Comparison of ENCODE assay signal across 8 cellular contexts in the genomic region with DNA sequence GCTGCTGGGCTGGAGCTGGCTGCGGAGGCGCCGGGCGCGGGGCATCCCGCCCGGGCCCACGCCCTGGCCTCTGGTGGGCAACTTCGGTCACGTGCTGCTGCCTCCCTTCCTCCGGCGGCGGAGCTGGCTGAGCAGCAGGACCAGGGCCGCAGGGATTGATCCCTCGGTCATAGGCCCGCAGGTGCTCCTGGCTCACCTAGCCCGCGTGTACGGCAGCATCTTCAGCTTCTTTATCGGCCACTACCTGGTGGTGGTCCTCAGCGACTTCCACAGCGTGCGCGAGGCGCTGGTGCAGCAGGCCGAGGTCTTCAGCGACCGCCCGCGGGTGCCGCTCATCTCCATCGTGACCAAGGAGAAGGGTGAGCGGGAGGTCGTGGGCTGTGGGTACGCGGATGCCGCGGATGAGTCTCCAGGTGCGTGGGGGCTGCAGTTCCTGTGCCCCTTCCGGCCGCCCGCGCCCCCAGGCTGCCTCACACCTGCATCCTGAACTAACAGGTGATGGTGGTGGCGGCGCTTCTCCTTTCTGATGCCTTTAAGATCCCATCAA. TPM values are rescaled to one million over a fixed set of nuclear protein-coding genes. Genes with fewer than 3 reads are reported as not detected.
A peak's percentile ranks its signal among the peaks of the same experiment; 100 is the strongest.
DNase-seq lines count a peak whose midpoint lies in the region; ATAC-seq, FAIRE-seq and TF ChIP-seq lines count a peak whose summit lies in the region.

No MANE protein-coding gene starts in this region.

- H3K36me3 ChIP-seq in A673 (ENCODE audit: insufficient read depth, low read length, poor library complexity, severe bottlenecking), result no peaks in the 10 kb centered on the region
- H3K36me3 ChIP-seq in MM.1S (replicated peaks; ENCODE audit: insufficient read depth, low read length), result no peaks in the 10 kb centered on the region
- H3K36me3 ChIP-seq in iPS DF 6.9 (ENCODE audit: control insufficient read depth, insufficient read depth, low read length), result no peaks in the 10 kb centered on the region
- H3K36me3 ChIP-seq in small intestine (ENCODE audit: control insufficient read depth in 2 of 2, insufficient read depth in 2 of 2, low read length in 2 of 2), result no peaks in the 10 kb centered on the region

- H3K9me2 ChIP-seq in MM.1S (replicated peaks; ENCODE audit: insufficient read depth, low read length), result no peaks in the 10 kb centered on the region

- H3K4me3 Mint-ChIP-seq in activated naive CD4-positive, alpha-beta T cell treated with anti-CD3 and anti-CD28 coated beads, Interleukin-2, amount 10 ng/mL, durations not matched to agents 7 days and 5 days, result peak overlapping the region; percentile 79

- H3K27ac Mint-ChIP-seq in activated naive CD4-positive, alpha-beta T cell treated with anti-CD3 and anti-CD28 coated beads, Interleukin-2, amount 10 ng/mL, durations not matched to agents 7 days and 5 days, result peak overlapping the region; percentile 34

- ATAC-seq in GM19463 (IDR thresholded peaks at IDR 0.05; ENCODE audit: unreplicated experiment), result peak; percentile 17

- H3F3A ChIP-seq in MM.1S (ENCODE audit: insufficient read depth, low read length), result peaks cover 8% of the 10 kb centered on the region

- peaks cover 3% of the 10 kb centered on the region for H3K36me3 Mint-ChIP-seq in activated naive CD4-positive, alpha-beta T cell treated with anti-CD3 and anti-CD28 coated beads, Interleukin-2, amount 10 ng/mL, durations not matched to agents 7 days and 5 days

- FAIRE-seq in small intestine (lab: Jason Lieb, UNC), result no peak

- H3K27me3 Mint-ChIP-seq in activated naive CD4-positive, alpha-beta T cell treated with anti-CD3 and anti-CD28 coated beads, Interleukin-2, amount 10 ng/mL, durations not matched to agents 7 days and 5 days, result peaks cover 14% of the 10 kb centered on the region

- POLR2A ChIA-PET in A673 (lab: Charles Lee; ENCODE audit: low non-redundant PET), result no interaction called here

- H3K4me3 ChIP-seq in A673 (ENCODE audit: low read depth, low read length, poor library complexity, severe bottlenecking) (peak overlapping the region; percentile 68), MM.1S (ENCODE audit: low read length) (peak overlapping the region; percentile 81), iPS DF 6.9 (ENCODE audit: low read length) (peak overlapping the region; percentile 42; the same call in 1 of the 2 replicates), small intestine (ENCODE audit: low read depth in 1 of 2, low read length in 2 of 2) (peak overlapping the region; percentile 67 to 85)

- H3K9ac ChIP-seq in MM.1S (ENCODE audit: low read length), result peak overlapping the region; percentile 69

- TF ChIP-seq CTCF in A673 (conservative IDR thresholded peaks at IDR 0.05; ENCODE audit: low read depth, low read length) (no peak), MM.1S (IDR thresholded peaks at IDR 0.05; ENCODE audit: low read length) (no peak)

- H3K4me1 ChIP-seq in A673 (ENCODE audit: insufficient read depth, low read length, poor library complexity, severe bottlenecking), result peaks cover 6% of the 10 kb centered on the region
- peaks cover 13% of the 10 kb centered on the region; the same call in 1 of the 2 replicates for H3K4me1 ChIP-seq in MM.1S (ENCODE audit: low read length)
- 0 out of 2 replicates have a peak, but pooled peaks cover 1% of the 10 kb centered on the region for H3K4me1 ChIP-seq in iPS DF 6.9 (ENCODE audit: control insufficient read depth, insufficient read depth, low read length)
- peaks cover 0 to 2% of the 10 kb centered on the region in 2 donors for H3K4me1 ChIP-seq in small intestine (ENCODE audit: control insufficient read depth in 2 of 2, insufficient read depth in 1 of 2, low read depth in 1 of 2, low read length in 1 of 2)

- H3K9me3 Mint-ChIP-seq in activated naive CD4-positive, alpha-beta T cell treated with anti-CD3 and anti-CD28 coated beads, Interleukin-2, amount 10 ng/mL, durations not matched to agents 7 days and 5 days, result no peaks in the 10 kb centered on the region

- DNase-seq in A673 (ENCODE audit: low spot score) (no peak), MM.1S (peak; percentile 21), iPS DF 6.9 (ENCODE audit: low read depth, low spot score) (no peak), small intestine (peak; percentile 6), NCI-H446 treated with DMSO at 0.1 percent for 48 hours (lab: John Stamatoyannopoulos, UW) (no peak), T1000 (lab: John Stamatoyannopoulos, UW) (no peak)
- DNase-seq in activated naive CD4-positive, alpha-beta T cell treated with anti-CD3 and anti-CD28 coated beads, Interleukin-2, amount 10 ng/mL, durations not matched to agents 7 days and 5 days, result peak; percentile 55

- peaks cover 13% of the 10 kb centered on the region for H3K79me2 ChIP-seq in MM.1S (ENCODE audit: low read length)

- no peaks in the 10 kb centered on the region for H3K9me3 ChIP-seq in A673 (ENCODE audit: low read depth, low read length, poor library complexity, severe bottlenecking)
- H3K9me3 ChIP-seq in MM.1S (replicated peaks; ENCODE audit: insufficient read depth, low read length), result no peaks in the 10 kb centered on the region
- no peaks in the 10 kb centered on the region for H3K9me3 ChIP-seq in iPS DF 6.9 (ENCODE audit: control insufficient read depth, insufficient read depth, low read length)
- no peaks in the 10 kb centered on the region for H3K9me3 ChIP-seq in small intestine (ENCODE audit: control insufficient read depth, low read depth)

- intact Hi-C loops in A673 (cut with micrococcal nuclease; ENCODE audit: unreplicated experiment), result no loop called here

- H3K4me1 Mint-ChIP-seq in activated naive CD4-positive, alpha-beta T cell treated with anti-CD3 and anti-CD28 coated beads, Interleukin-2, amount 10 ng/mL, durations not matched to agents 7 days and 5 days, result peaks cover 24% of the 10 kb centered on the region

- H3K4me2 ChIP-seq in MM.1S (ENCODE audit: low read depth, low read length), result peak overlapping the region; percentile 97

- peak overlapping the region; percentile 93 for H2AFZ ChIP-seq in MM.1S (ENCODE audit: low read length)

- no peak overlapping the region for H3K27ac ChIP-seq in A673 (ENCODE audit: low read depth, low read length, poor library complexity, severe bottlenecking)
- peak overlapping the region; percentile 21; the same call in 1 of the 2 replicates for H3K27ac ChIP-seq in MM.1S (ENCODE audit: low read length)
- no peak overlapping the region for H3K27ac ChIP-seq in iPS DF 6.9 (ENCODE audit: low read length)
- H3K27ac ChIP-seq in small intestine (ENCODE audit: low read depth in 1 of 2, low read length in 1 of 2), result peak overlapping the region; percentile 16 to 69

- no peaks in the 10 kb centered on the region for H4K20me1 ChIP-seq in MM.1S (ENCODE audit: insufficient read depth, low read length)

- CTCF ChIA-PET in A673 (lab: Charles Lee), result no interaction called here
- CTCF ChIA-PET in activated naive CD4-positive, alpha-beta T cell treated with anti-CD3 and anti-CD28 coated beads, Interleukin-2, amount 10 ng/mL, durations not matched to agents 7 days and 5 days (lab: Charles Lee), result interaction anchor here (1.5 kb wide), 1 partner anchor 9 kb away, joined by 4 read pairs; no protein-coding TSS in a partner anchor

- no CpG with 5 or more reads among the region's 45 CpGs for WGBS in iPS DF 6.9 (ENCODE audit: insufficient coverage, insufficient read length)
- WGBS in small intestine, 3 donors, result 1 to 2% (median 1%) methylated on average over 27 to 45 of the region's 45 CpGs

- H3K27me3 ChIP-seq in A673 (replicated peaks; ENCODE audit: insufficient read depth, low read depth, low read length, poor library complexity), result no peaks in the 10 kb centered on the region
- no peaks in the 10 kb centered on the region for H3K27me3 ChIP-seq in MM.1S (replicated peaks; ENCODE audit: insufficient read depth, low read length)
- peaks cover 2% of the 10 kb centered on the region; the same call in 1 of the 2 replicates for H3K27me3 ChIP-seq in iPS DF 6.9 (ENCODE audit: control insufficient read depth, insufficient read depth, low read length)
- H3K27me3 ChIP-seq in small intestine (ENCODE audit: control insufficient read depth in 2 of 2, insufficient read depth in 2 of 2, low read length in 2 of 2), result no peaks in the 10 kb centered on the region

- no TSS peak for BruUV-seq in A673 (replicated peaks; lab: Mats Ljungman, UMichigan)

RNA-seq across cellular contexts. Expression of a gene that starts 0.5 kb away (rescaled TPM):
- total RNA-seq in A673 (2021), result 0.82 and 1.5 TPM in 2 replicates
- 1 to 10 TPM in 1 of 3 donors, under 1 TPM in 2; 0.45 to 3.0 (median 0.54) TPM for polyA plus RNA-seq in small intestine

RNA-seq across cellular contexts. Expression of a gene that starts 57.8 kb away (rescaled TPM):
- total RNA-seq in A673 (2021), result 69.5 and 70.6 TPM in 2 replicates
- polyA plus RNA-seq in small intestine, result 100 to 1,000 TPM in 2 of 3 donors, 10 to 100 TPM in 1; 81.9 to 166 (median 113) TPM

Comparison
In these comparisons a context has a peak if more than half of its experiments do, and no peak if none do; other contexts are left out.
1. DNase-seq: peak in MM.1S (single experiment), activated naive CD4-positive, alpha-beta T cell treated with anti-CD3 and anti-CD28 coated beads, Interleukin-2, amount 10 ng/mL, durations not matched to agents 7 days and 5 days (single experiment) and small intestine (single experiment); none in A673 (single experiment), iPS DF 6.9 (single experiment), NCI-H446 treated with DMSO at 0.1 percent for 48 hours (single experiment) and T1000 (single experiment).
2. H3K27ac ChIP-seq: peak in MM.1S (single experiment) and small intestine (2 of 2); none in A673 (single experiment) and iPS DF 6.9 (single experiment).
3. Peak in every context shown above with its lines, with median percentiles within 50 percentile points of each other: H3K4me3 ChIP-seq.